ENCODE assay signal across 11 cellular contexts in genomic region chr10:34817054-34817453, GRCh38.
"Had no signal": no experiment of that assay in that cellular context is flagged by ENCODE, and none has a peak within 500 bp of the region (broad histone marks: within the 10 kb centered on the region; RNA-seq: fewer than 3 reads in every experiment).

No MANE protein-coding gene starts in this region.

- H3K9me3 Mint-ChIP-seq: stimulated activated naive B cell treated with anti-CD40 and anti-IgM and Interleukin-4, amounts not matched to agents 10 μg/mL and 1 μg/mL and 100 μg/mL, for 72 hours; stimulated activated naive CD8-positive, alpha-beta T cell treated with anti-CD3 and anti-CD28 coated beads, Interleukin-15, amount 100 ng/mL, for 72 hours had no signal

- H3K27ac ChIP-seq: pancreas, testis had no signal

- DNase-seq: effector CD4-positive, alpha-beta T cell; heart right ventricle; pancreas; stimulated activated CD4-positive, alpha-beta T cell treated with anti-CD3 and anti-CD28 coated beads, Interleukin-2, amount 100 ng/mL, for 24 hours; stimulated activated CD4-positive, alpha-beta T cell treated with anti-CD3 and anti-CD28 coated beads, Interleukin-4, amount 100 ng/mL, for 4 hours; stimulated activated naive B cell treated with anti-CD40 and anti-IgM and Interleukin-4, amounts not matched to agents 10 μg/mL and 1 μg/mL and 100 μg/mL, for 72 hours; stimulated activated naive CD8-positive, alpha-beta T cell treated with anti-CD3 and anti-CD28 coated beads, Interleukin-15, amount 100 ng/mL, for 72 hours had no signal

- ATAC-seq: stimulated activated naive B cell treated with anti-CD40 and anti-IgM and Interleukin-4, amounts not matched to agents 10 μg/mL and 1 μg/mL and 100 μg/mL, for 72 hours; stimulated activated naive CD8-positive, alpha-beta T cell treated with anti-CD3 and anti-CD28 coated beads, Interleukin-15, amount 100 ng/mL, for 72 hours had no signal

- H3K9me3 ChIP-seq: gastrocnemius medialis, heart right ventricle, mucosa of descending colon, pancreas, testis, tibial nerve had no signal

- H3K27ac Mint-ChIP-seq: stimulated activated naive B cell treated with anti-CD40 and anti-IgM and Interleukin-4, amounts not matched to agents 10 μg/mL and 1 μg/mL and 100 μg/mL, for 72 hours; stimulated activated naive CD8-positive, alpha-beta T cell treated with anti-CD3 and anti-CD28 coated beads, Interleukin-15, amount 100 ng/mL, for 72 hours had no signal

- H3K27me3 ChIP-seq: gastrocnemius medialis, pancreas, testis, tibial nerve had no signal

- H3K36me3 ChIP-seq: gastrocnemius medialis, heart right ventricle, pancreas, tibial nerve had no signal

- H3K4me3 Mint-ChIP-seq: stimulated activated naive B cell treated with anti-CD40 and anti-IgM and Interleukin-4, amounts not matched to agents 10 μg/mL and 1 μg/mL and 100 μg/mL, for 72 hours had no signal

- H3K4me3 ChIP-seq: mucosa of descending colon had no signal

- H3K36me3 Mint-ChIP-seq: stimulated activated naive B cell treated with anti-CD40 and anti-IgM and Interleukin-4, amounts not matched to agents 10 μg/mL and 1 μg/mL and 100 μg/mL, for 72 hours had no signal
